ENCODE assay signal across 26 cellular contexts in genomic region chr17:34082404-34082803, GRCh38.
"Had no signal": no experiment of that assay in that cellular context is flagged by ENCODE, and none has a peak within 500 bp of the region (broad histone marks: within the 10 kb centered on the region; RNA-seq: fewer than 3 reads in every experiment).

No MANE protein-coding gene starts in this region.

- H3K4me3 ChIP-seq: coronary artery, dorsolateral prefrontal cortex, esophagus squamous epithelium, gastrocnemius medialis, heart right ventricle, hepatocyte, left lung, lower lobe of right lung, mucosa of descending colon had no signal

- H3K27ac ChIP-seq: coronary artery, dorsolateral prefrontal cortex, esophagus squamous epithelium, gastrocnemius medialis, heart right ventricle, hepatocyte, left lung, lower lobe of right lung had no signal

- DNase-seq: dermis blood vessel endothelial cell; dorsolateral prefrontal cortex; effector CD4-positive, alpha-beta T cell; effector memory CD4-positive, alpha-beta T cell; esophagus squamous epithelium; foreskin fibroblast; foreskin melanocyte; gastrocnemius medialis; glutamatergic neuron; head of caudate nucleus; heart right ventricle; hypothalamus; immature natural killer cell; islet precursor cell; kidney; kidney glomerular epithelial cell; left colon; left lung; left ventricle myocardium superior; lower lobe of right lung; mesenchymal stem cell; mucosa of descending colon; naive B cell; naive thymus-derived CD8-positive, alpha-beta T cell had no signal

- H3K27me3 ChIP-seq: gastrocnemius medialis, hepatocyte had no signal

- H3K36me3 ChIP-seq: esophagus squamous epithelium, gastrocnemius medialis, heart right ventricle, left lung, lower lobe of right lung had no signal

- H3K4me1 ChIP-seq: esophagus squamous epithelium, gastrocnemius medialis, heart right ventricle, left lung, lower lobe of right lung had no signal

- ATAC-seq: gastrocnemius medialis; heart right ventricle; left colon; left lung; left ventricle myocardium superior; lower lobe of right lung; mucosa of descending colon; naive thymus-derived CD8-positive, alpha-beta T cell had no signal

- H3K9me3 ChIP-seq: esophagus squamous epithelium, gastrocnemius medialis, left lung, lower lobe of right lung, mucosa of descending colon had no signal
